In genomic region chr11:26134053-26134452, GRCh38 we compare ENCODE assay signal across 14 cellular contexts.
"Had no signal": no experiment of that assay in that cellular context is flagged by ENCODE, and none has a peak within 500 bp of the region (broad histone marks: within the 10 kb centered on the region; RNA-seq: fewer than 3 reads in every experiment).

No MANE protein-coding gene starts in this region.

- H3K4me1 ChIP-seq: heart left ventricle, pancreas had no signal

- H3K27me3 ChIP-seq: heart left ventricle, pancreas had no signal

- H3K4me3 ChIP-seq: heart left ventricle, lung, pancreas had no signal

- ATAC-seq: heart left ventricle; left colon; left ventricle myocardium superior; natural killer cell treated with Interleukin-12 subunit alpha and Interleukin-12 subunit beta and Interleukin-15 and Interleukin-18, amount 100 ng/mL, for 72 hours; pancreas; right cardiac atrium had no signal

- H3K36me3 ChIP-seq: heart left ventricle, pancreas had no signal

- DNase-seq: heart left ventricle; hippocampal formation; left colon; left ventricle myocardium superior; mesenchymal stem cell; midbrain; occipital lobe; pancreas; right cardiac atrium; small intestine; stimulated activated CD4-positive, alpha-beta T cell treated with anti-CD3 and anti-CD28 coated beads, Interleukin-2, amount 100 ng/mL, for 48 hours; stimulated activated naive CD4-positive, alpha-beta T cell treated with Interleukin-2 at 50 U/mL for 16 hours had no signal

- H3K9me3 ChIP-seq: pancreas had no signal

- H3K27ac ChIP-seq: heart left ventricle, pancreas had no signal
